Comparison of ENCODE assay signal across 21 cellular contexts in the genomic region with DNA sequence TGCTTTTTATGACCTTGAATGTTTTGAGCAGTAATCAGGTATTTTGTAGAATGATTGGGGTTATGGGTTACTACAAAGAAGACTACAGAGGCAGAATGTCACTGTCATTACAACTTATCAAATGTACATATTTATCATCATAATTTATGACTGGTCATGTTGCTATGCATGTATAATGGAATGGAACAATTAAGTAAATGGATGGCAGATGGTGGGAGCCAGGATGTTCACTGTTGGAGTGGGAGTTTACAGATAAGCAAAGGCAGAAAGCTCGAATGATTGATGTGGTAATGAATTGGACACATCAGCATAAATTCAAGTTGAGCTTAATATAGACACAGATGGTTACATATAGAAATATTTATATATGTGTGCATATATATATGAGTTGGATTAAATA.
DNase-seq lines count a peak whose midpoint lies in the region; FAIRE-seq and TF ChIP-seq lines count a peak whose summit lies in the region.
"Had no signal": no experiment of that assay in that cellular context is flagged by ENCODE, and none has a peak within 500 bp of the region (broad histone marks: within the 10 kb centered on the region; RNA-seq: fewer than 3 reads in every experiment).

No MANE protein-coding gene starts in this region.

- H3K9me3 Mint-ChIP-seq in glutamatergic neuron (ENCODE audit: unreplicated experiment): peaks cover 3% of the 10 kb centered on the region

- peak; percentile 50 for DNase-seq in DMS 273 (lab: John Stamatoyannopoulos, UW; ENCODE audit: unreplicated experiment)
- DNase-seq in NCI-H524 (lab: John Stamatoyannopoulos, UW): peak; percentile 50 to 86
- peak; percentile 10 for DNase-seq in OCI-M1 (lab: John Stamatoyannopoulos, UW)
- no peak for DNase-seq in glutamatergic neuron
- no peak for DNase-seq in cerebellar cortex (ENCODE audit: low spot score)
- DNase-seq in GM20000 (ENCODE audit: low spot score): no peak
- DNase-seq in frontal cortex (ENCODE audit: low spot score in 2 of 2): no peak
- DNase-seq: CD4-positive, alpha-beta T cell; COR-L47; DMS153; MG63; NCI-H146; NCI-H2029; NCI-H2227 treated with DMSO at 0.1 percent for 48 hours; NCI-H510A treated with DMSO at 0.1 percent for 48 hours; SIG-M5; T-helper 1 cell had no signal

- H3K27me3 Mint-ChIP-seq in glutamatergic neuron (ENCODE audit: unreplicated experiment): no peaks in the 10 kb centered on the region
- H3K27me3 Mint-ChIP-seq: CD4-positive, alpha-beta T cell had no signal

- no peaks in the 10 kb centered on the region for H3K36me3 Mint-ChIP-seq in glutamatergic neuron (ENCODE audit: unreplicated experiment)

- no peak for FAIRE-seq in frontal cortex (lab: Jason Lieb, UNC)
- FAIRE-seq: A549, G401.6, GM12892, H1 had no signal

- no peak for TF ChIP-seq CTCF in glutamatergic neuron (IDR thresholded peaks at IDR 0.05; ENCODE audit: partially characterized antibody, unreplicated experiment)
- no peak for TF ChIP-seq CTCF in GM20000 (IDR thresholded peaks at IDR 0.05; ENCODE audit: extremely low read depth, missing control alignments)

- peak overlapping the region; percentile 77 for H3K27ac Mint-ChIP-seq in glutamatergic neuron (ENCODE audit: unreplicated experiment)
- H3K27ac Mint-ChIP-seq: CD4-positive, alpha-beta T cell had no signal

- peak overlapping the region; percentile 51 for H3K4me3 Mint-ChIP-seq in glutamatergic neuron (ENCODE audit: unreplicated experiment)
- H3K4me3 Mint-ChIP-seq: CD4-positive, alpha-beta T cell had no signal

- peaks cover 7% of the 10 kb centered on the region for H3K4me1 Mint-ChIP-seq in glutamatergic neuron (ENCODE audit: low read depth, unreplicated experiment)

Comparison
In these comparisons a context has a peak if more than half of its experiments do, and no peak if none do; other contexts are left out.
1. DNase-seq: peak in DMS 273 (single experiment), NCI-H524 (2 of 2) and OCI-M1 (single experiment); none in glutamatergic neuron (single experiment), cerebellar cortex (single experiment), GM20000 (single experiment) and frontal cortex (0 of 2).